1 cellular context compared by ENCODE assay signal in genomic region chr17:18323007-18323406, GRCh38.
TF ChIP-seq lines count a peak whose summit lies in the region.

No MANE protein-coding gene starts in this region.

TF ChIP-seq in H1, 55 proteins besides CTCF, POLR2A, EP300 and RAD21:
- TF ChIP-seq MAX (IDR thresholded peaks at IDR 0.05), result no peak
- TF ChIP-seq RFX5 (IDR thresholded peaks at IDR 0.05; ENCODE audit: borderline replicate concordance, low read depth, low read length), result no peak
- TF ChIP-seq JUND (IDR thresholded peaks at IDR 0.05; ENCODE audit: low read length), result no peak
- no peak for TF ChIP-seq SP1 (IDR thresholded peaks at IDR 0.05; ENCODE audit: low read depth, low read length)
- no peak for TF ChIP-seq BCL11A (IDR thresholded peaks at IDR 0.05; ENCODE audit: low read depth in 2 of 2, low read length in 2 of 2)
- TF ChIP-seq CEBPB (IDR thresholded peaks at IDR 0.05; ENCODE audit: low read depth, low read length), result no peak
- TF ChIP-seq BRCA1 (IDR thresholded peaks at IDR 0.05; ENCODE audit: low read depth, low read length), result no peak
- TF ChIP-seq RXRA (IDR thresholded peaks at IDR 0.05; ENCODE audit: insufficient read depth, low read depth, low read length), result no peak
- no peak for TF ChIP-seq ATF2 (IDR thresholded peaks at IDR 0.05; ENCODE audit: low read length)
